In genomic region chr1:84745857-84746256, GRCh38 we compare ENCODE assay signal across 1 cellular context.
TF ChIP-seq lines count a peak whose summit lies in the region.

No MANE protein-coding gene starts in this region.

TF ChIP-seq in SK-N-SH treated with all-trans-retinoic acid at 6 μM for 48 hours, 23 proteins besides CTCF, POLR2A, EP300 and RAD21 (continued from another document):
- TF ChIP-seq, protein P1, sequence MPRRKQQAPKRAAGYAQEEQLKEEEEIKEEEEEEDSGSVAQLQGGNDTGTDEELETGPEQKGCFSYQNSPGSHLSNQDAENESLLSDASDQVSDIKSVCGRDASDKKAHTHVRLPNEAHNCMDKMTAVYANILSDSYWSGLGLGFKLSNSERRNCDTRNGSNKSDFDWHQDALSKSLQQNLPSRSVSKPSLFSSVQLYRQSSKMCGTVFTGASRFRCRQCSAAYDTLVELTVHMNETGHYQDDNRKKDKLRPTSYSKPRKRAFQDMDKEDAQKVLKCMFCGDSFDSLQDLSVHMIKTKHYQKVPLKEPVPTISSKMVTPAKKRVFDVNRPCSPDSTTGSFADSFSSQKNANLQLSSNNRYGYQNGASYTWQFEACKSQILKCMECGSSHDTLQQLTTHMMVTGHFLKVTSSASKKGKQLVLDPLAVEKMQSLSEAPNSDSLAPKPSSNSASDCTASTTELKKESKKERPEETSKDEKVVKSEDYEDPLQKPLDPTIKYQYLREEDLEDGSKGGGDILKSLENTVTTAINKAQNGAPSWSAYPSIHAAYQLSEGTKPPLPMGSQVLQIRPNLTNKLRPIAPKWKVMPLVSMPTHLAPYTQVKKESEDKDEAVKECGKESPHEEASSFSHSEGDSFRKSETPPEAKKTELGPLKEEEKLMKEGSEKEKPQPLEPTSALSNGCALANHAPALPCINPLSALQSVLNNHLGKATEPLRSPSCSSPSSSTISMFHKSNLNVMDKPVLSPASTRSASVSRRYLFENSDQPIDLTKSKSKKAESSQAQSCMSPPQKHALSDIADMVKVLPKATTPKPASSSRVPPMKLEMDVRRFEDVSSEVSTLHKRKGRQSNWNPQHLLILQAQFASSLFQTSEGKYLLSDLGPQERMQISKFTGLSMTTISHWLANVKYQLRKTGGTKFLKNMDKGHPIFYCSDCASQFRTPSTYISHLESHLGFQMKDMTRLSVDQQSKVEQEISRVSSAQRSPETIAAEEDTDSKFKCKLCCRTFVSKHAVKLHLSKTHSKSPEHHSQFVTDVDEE (CRISPR knock-in tag; IDR thresholded peaks at IDR 0.05) = no peak
- TF ChIP-seq ZFP3 (CRISPR knock-in tag; IDR thresholded peaks at IDR 0.05) (peak; percentile 98), ZC3H10 (CRISPR knock-in tag; IDR thresholded peaks at IDR 0.05) (no peak)
